ENCODE assay signal across 8 cellular contexts in the genomic region with DNA sequence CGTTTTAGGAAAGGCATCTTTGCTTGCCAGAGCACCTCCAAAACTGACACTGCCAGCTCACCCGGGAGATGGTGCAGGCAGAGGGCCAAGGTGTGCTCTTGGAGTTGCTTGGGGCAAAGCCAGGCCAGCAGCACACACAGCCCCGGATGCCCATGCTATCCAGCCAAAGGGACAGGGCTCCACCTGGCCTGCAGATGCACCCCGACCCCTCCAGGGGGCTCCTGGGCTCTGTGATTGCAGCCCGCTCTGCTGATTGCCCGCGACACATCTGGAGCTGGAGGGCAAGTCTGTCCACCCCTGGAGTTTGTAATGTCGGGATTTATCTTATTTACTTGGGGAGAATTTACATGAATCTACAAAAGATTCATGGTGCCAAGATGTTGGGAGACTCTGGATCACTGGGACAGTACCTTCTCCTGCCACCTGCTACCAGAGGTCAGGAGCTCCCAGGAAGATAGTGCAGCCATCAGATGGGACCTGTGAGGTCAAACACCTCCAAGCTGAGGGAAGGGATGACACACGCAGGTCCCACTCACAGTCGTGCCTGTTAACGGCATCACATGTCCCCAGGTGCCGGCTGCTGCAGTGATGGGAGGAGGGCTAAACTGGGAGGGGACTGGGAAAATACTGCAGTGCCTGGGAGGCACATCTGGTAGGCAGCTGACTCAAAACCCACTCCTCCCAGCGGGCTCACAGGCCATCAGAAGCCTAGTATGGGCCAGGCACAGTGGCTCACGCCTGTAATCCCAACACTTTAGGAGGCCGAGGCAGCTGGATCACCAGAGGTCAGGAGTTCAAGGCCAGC. TPM values are rescaled to one million over a fixed set of nuclear protein-coding genes. Genes with fewer than 3 reads are reported as not detected.
DNase-seq lines count a peak whose midpoint lies in the region; ATAC-seq, FAIRE-seq and TF ChIP-seq lines count a peak whose summit lies in the region.

No MANE protein-coding gene starts in this region.

- H3K36me3 ChIP-seq in CD8-positive, alpha-beta memory T cell (ENCODE audit: insufficient read depth, low read length), result no peaks in the 10 kb centered on the region
- H3K36me3 ChIP-seq in endothelial cell of umbilical vein (ENCODE audit: control insufficient read depth in 2 of 2, extremely low read depth in 1 of 2, insufficient read depth in 2 of 2, low read length in 2 of 2), result no peaks in the 10 kb centered on the region
- no peaks in the 10 kb centered on the region for H3K36me3 ChIP-seq in neural progenitor cell

- peaks cover 12% of the 10 kb centered on the region for H3F3A ChIP-seq in neural progenitor cell (ENCODE audit: low read depth)

- H3K4me2 ChIP-seq in endothelial cell of umbilical vein (ENCODE audit: insufficient read depth, low read length), result no peak overlapping the region
- no peak overlapping the region for H3K4me2 ChIP-seq in neural progenitor cell

- no peak overlapping the region for H3K27ac ChIP-seq in CD8-positive, alpha-beta memory T cell (ENCODE audit: low read depth, low read length)
- H3K27ac ChIP-seq in VCaP (peak overlapping the region; percentile 40), endothelial cell of umbilical vein (ENCODE audit: insufficient read depth, low read depth, low read length) (no peak overlapping the region), neural progenitor cell (no peak overlapping the region)

- H3K9me1 ChIP-seq in endothelial cell of umbilical vein (replicated peaks; ENCODE audit: control insufficient read depth, extremely low read depth, insufficient read depth, low read length), result no peaks in the 10 kb centered on the region

- no peak for TF ChIP-seq POLR2A in endothelial cell of umbilical vein (IDR thresholded peaks at IDR 0.05; ENCODE audit: low read depth, low read length)

- H4K20me1 ChIP-seq in endothelial cell of umbilical vein (replicated peaks; ENCODE audit: control insufficient read depth, extremely low read depth, insufficient read depth, low read length) (no peaks in the 10 kb centered on the region), neural progenitor cell (ENCODE audit: low read depth) (peaks cover 4% of the 10 kb centered on the region)

- ATAC-seq in GM19035 (IDR thresholded peaks at IDR 0.05; ENCODE audit: unreplicated experiment), result no peak

- peak; percentile 58 for FAIRE-seq in endothelial cell of umbilical vein (lab: Jason Lieb, UNC)

- H2AFZ ChIP-seq in endothelial cell of umbilical vein (ENCODE audit: low read depth, low read length) (no peak overlapping the region), neural progenitor cell (replicated peaks) (no peak overlapping the region)

- dilution Hi-C loops in endothelial cell of umbilical vein (cut with MboI; ENCODE audit: extremely low pct_ligation_motif_present, low sequenced_read_pairs), result no loop called here

- no peak overlapping the region for H3K9ac ChIP-seq in endothelial cell of umbilical vein (replicated peaks; ENCODE audit: extremely low read depth, insufficient read depth, low read length)
- H3K9ac ChIP-seq in neural progenitor cell, result no peak overlapping the region

- CTCF ChIA-PET in CD8-positive, alpha-beta memory T cell (lab: Charles Lee), result interaction anchor here (0.7 to 2.0 kb wide), 12 partner anchors 10 to 1325 kb away, joined by 3 to 7 read pairs (median 4); a partner anchor contains a TSS
- CTCF ChIA-PET in endothelial cell of umbilical vein (lab: Charles Lee), result interaction anchor here (0.6 to 3.9 kb wide), 22 partner anchors 9 to 394 kb away, joined by 3 to 46 read pairs (median 4); a partner anchor contains a TSS

- no peaks in the 10 kb centered on the region for H3K4me1 ChIP-seq in CD8-positive, alpha-beta memory T cell (ENCODE audit: insufficient read depth, low read length)
- H3K4me1 ChIP-seq in endothelial cell of umbilical vein (ENCODE audit: control insufficient read depth, extremely low read depth, insufficient read depth, low read length), result no peaks in the 10 kb centered on the region
- H3K4me1 ChIP-seq in neural progenitor cell, result peaks cover 20% of the 10 kb centered on the region

- no peak overlapping the region for H3K4me3 Mint-ChIP-seq in CD8-positive, alpha-beta memory T cell
- no peak overlapping the region for H3K4me3 Mint-ChIP-seq in neural progenitor cell

- H3K27ac Mint-ChIP-seq in CD8-positive, alpha-beta memory T cell, result peak overlapping the region in 1 of 8 donors; percentile 44
- no peak overlapping the region for H3K27ac Mint-ChIP-seq in neural progenitor cell

- no peaks in the 10 kb centered on the region for H3K27me3 Mint-ChIP-seq in CD8-positive, alpha-beta memory T cell
- H3K27me3 Mint-ChIP-seq in neural progenitor cell (ENCODE audit: insufficient read depth, low read depth), result peaks cover 5% of the 10 kb centered on the region

- H3K4me3 ChIP-seq in CD8-positive, alpha-beta memory T cell (ENCODE audit: low read length), result no peak overlapping the region
- no peak overlapping the region for H3K4me3 ChIP-seq in endothelial cell of umbilical vein (replicated peaks in 1 of 3; ENCODE audit: insufficient read depth in 1 of 3, low read depth in 1 of 3, low read length in 3 of 3)
- no peak overlapping the region for H3K4me3 ChIP-seq in neural progenitor cell

- no peaks in the 10 kb centered on the region for H3K9me3 ChIP-seq in CD8-positive, alpha-beta memory T cell (ENCODE audit: low read length)
- H3K9me3 ChIP-seq in endothelial cell of umbilical vein (replicated peaks; ENCODE audit: control insufficient read depth, insufficient read depth, low read length) (no peaks in the 10 kb centered on the region), neural progenitor cell (ENCODE audit: low read depth) (no peaks in the 10 kb centered on the region)

- no peaks in the 10 kb centered on the region for H3K9me3 Mint-ChIP-seq in CD8-positive, alpha-beta memory T cell
- no peaks in the 10 kb centered on the region for H3K9me3 Mint-ChIP-seq in neural progenitor cell

- H3K4me1 Mint-ChIP-seq in CD8-positive, alpha-beta memory T cell, result peaks cover 2 to 20% (median 5%) of the 10 kb centered on the region in 3 donors
- peaks cover 40% of the 10 kb centered on the region for H3K4me1 Mint-ChIP-seq in neural progenitor cell

- H3K36me3 Mint-ChIP-seq in CD8-positive, alpha-beta memory T cell, result peaks cover 0 to 58% (median 5%) of the 10 kb centered on the region in 3 donors
- H3K36me3 Mint-ChIP-seq in neural progenitor cell, result no peaks in the 10 kb centered on the region

- H3K79me2 ChIP-seq in endothelial cell of umbilical vein (ENCODE audit: control insufficient read depth, insufficient read depth, low read length) (no peaks in the 10 kb centered on the region), neural progenitor cell (ENCODE audit: low read depth) (no peaks in the 10 kb centered on the region)

- POLR2A ChIA-PET in CD8-positive, alpha-beta memory T cell (lab: Charles Lee), result interaction anchor here (0.6 kb wide), 1 partner anchor 180 kb away, joined by 3 read pairs; no protein-coding TSS in a partner anchor
- POLR2A ChIA-PET in endothelial cell of umbilical vein (lab: Charles Lee), result interaction anchor here (0.6 kb wide), 1 partner anchor 184 kb away, joined by 3 read pairs; a partner anchor contains a TSS

- TF ChIP-seq CTCF in VCaP (conservative IDR thresholded peaks at IDR 0.05) (peak; percentile 79), endothelial cell of umbilical vein (IDR thresholded peaks at IDR 0.05; ENCODE audit: extremely low read depth in 1 of 2, insufficient read depth in 1 of 2, low read depth in 1 of 2, low read length in 2 of 2) (peak; percentile 70 to 81), neural progenitor cell (IDR thresholded peaks at IDR 0.05) (peak; percentile 77)

- H3K27me3 ChIP-seq in CD8-positive, alpha-beta memory T cell (ENCODE audit: insufficient read depth, low read length, poor library complexity, severe bottlenecking), result no peaks in the 10 kb centered on the region
- no peaks in the 10 kb centered on the region for H3K27me3 ChIP-seq in endothelial cell of umbilical vein (ENCODE audit: control insufficient read depth in 2 of 2, insufficient read depth in 2 of 2, low read length in 2 of 2)
- no peaks in the 10 kb centered on the region for H3K27me3 ChIP-seq in neural progenitor cell

- DNase-seq in CD8-positive, alpha-beta memory T cell, result peak in 3 of 5 donors; percentile 34 to 67 (median 38)
- peak; percentile 41 for DNase-seq in HK-2 (ENCODE audit: unreplicated experiment)
- DNase-seq in endothelial cell of umbilical vein (ENCODE audit: low read depth, low spot score), result peak; percentile 39
- DNase-seq in neural progenitor cell (ENCODE audit: low spot score), result peak; percentile 87
- DNase-seq in amniotic stem cell (lab: John Stamatoyannopoulos, UW), result no peak
- no peak for DNase-seq in DMS114 treated with DMSO at 0.1 percent for 48 hours (lab: John Stamatoyannopoulos, UW; ENCODE audit: unreplicated experiment)

- BruUV-seq in endothelial cell of umbilical vein (replicated peaks; lab: Mats Ljungman, UMichigan), result no TSS peak

- intact Hi-C loops in endothelial cell of umbilical vein (cut with micrococcal nuclease), result loop anchor here (1.0 kb wide), 2 partner anchors 171 to 176 kb away; no protein-coding TSS in a partner anchor

RNA-seq across cellular contexts. Expression of a gene that starts 17.2 kb away (rescaled TPM):
- 10 to 100 TPM; 26.1 to 26.4 TPM for total RNA-seq in CD8-positive, alpha-beta memory T cell
- 29.7 TPM for polyA plus RNA-seq in CD8-positive, alpha-beta memory T cell
- total RNA-seq in endothelial cell of umbilical vein (5.1 and 7.1 TPM in 2 replicates), neural progenitor cell (ENCODE audit: low replicate concordance) (0.71 and 7.7 TPM in 2 replicates)
- polyA plus RNA-seq in endothelial cell of umbilical vein, result 3.4 and 4.0 TPM in 2 replicates
- polyA plus RNA-seq in endothelial cell of umbilical vein (2011; cell fraction: cytosol; rRNA removed), result 1.6 and 2.0 TPM in 2 replicates
- polyA plus RNA-seq in endothelial cell of umbilical vein (2011; cell fraction: nucleus; rRNA removed), result 12.0 and 13.9 TPM in 2 replicates
- polyA plus RNA-seq in endothelial cell of umbilical vein (2012), result 1.7 and 1.9 TPM in 2 replicates
- 3.9 and 6.0 TPM in 2 replicates for polyA minus RNA-seq in endothelial cell of umbilical vein
- polyA minus RNA-seq in endothelial cell of umbilical vein (2011; cell fraction: cytosol; rRNA and poly(A)+ RNA removed), result 2.7 TPM
- polyA minus RNA-seq in endothelial cell of umbilical vein (2011; cell fraction: nucleus; rRNA and poly(A)+ RNA removed), result 6.1 and 6.7 TPM in 2 replicates

RNA-seq across cellular contexts. Expression of a gene that starts 38.2 kb away (rescaled TPM):
- 10 to 100 TPM; 10.8 to 11.0 TPM for total RNA-seq in CD8-positive, alpha-beta memory T cell
- 11.7 TPM for polyA plus RNA-seq in CD8-positive, alpha-beta memory T cell
- total RNA-seq in endothelial cell of umbilical vein (not detected in 2 replicates), neural progenitor cell (ENCODE audit: low replicate concordance) (0.87 and 1.4 TPM in 2 replicates)
- not detected in 2 replicates for polyA plus RNA-seq in endothelial cell of umbilical vein
- polyA plus RNA-seq in endothelial cell of umbilical vein (2011; cell fraction: cytosol; rRNA removed), result 0.13 and 0.14 TPM in 2 replicates
- 0.36 TPM in 1 of 2 replicates, not detected in the other for polyA plus RNA-seq in endothelial cell of umbilical vein (2011; cell fraction: nucleus; rRNA removed)
- 0.22 and 0.24 TPM in 2 replicates for polyA plus RNA-seq in endothelial cell of umbilical vein (2012)
- polyA minus RNA-seq in endothelial cell of umbilical vein, result 0.39 TPM in 1 of 2 replicates, not detected in the other
- not detected for polyA minus RNA-seq in endothelial cell of umbilical vein (2011; cell fraction: cytosol; rRNA and poly(A)+ RNA removed)
- not detected in 2 replicates for polyA minus RNA-seq in endothelial cell of umbilical vein (2011; cell fraction: nucleus; rRNA and poly(A)+ RNA removed)

RNA-seq across cellular contexts. Expression of a gene that starts 58.2 kb away (rescaled TPM):
- 100 to 1,000 TPM; 158 to 165 TPM for total RNA-seq in CD8-positive, alpha-beta memory T cell
- 256 TPM for polyA plus RNA-seq in CD8-positive, alpha-beta memory T cell
- total RNA-seq in endothelial cell of umbilical vein, result 2.9 and 5.1 TPM in 2 replicates
- 3.4 and 3.6 TPM in 2 replicates for polyA plus RNA-seq in endothelial cell of umbilical vein
- 3.6 and 3.7 TPM in 2 replicates for polyA plus RNA-seq in endothelial cell of umbilical vein (2011; cell fraction: cytosol; rRNA removed)
- polyA plus RNA-seq in endothelial cell of umbilical vein (2011; cell fraction: nucleus; rRNA removed), result 4.3 and 5.2 TPM in 2 replicates
- polyA plus RNA-seq in endothelial cell of umbilical vein (2012), result 1.9 and 3.3 TPM in 2 replicates
- polyA minus RNA-seq in endothelial cell of umbilical vein, result 4.5 TPM in 2 replicates
- polyA minus RNA-seq in endothelial cell of umbilical vein (2011; cell fraction: cytosol; rRNA and poly(A)+ RNA removed), result not detected
- polyA minus RNA-seq in endothelial cell of umbilical vein (2011; cell fraction: nucleus; rRNA and poly(A)+ RNA removed), result 2.2 TPM in 2 replicates
- total RNA-seq in neural progenitor cell (ENCODE audit: low replicate concordance), result 0.30 and 0.90 TPM in 2 replicates

Comparison
In these comparisons a context has a peak if more than half of its experiments do, and no peak if none do; other contexts are left out.
1. DNase-seq: peak in CD8-positive, alpha-beta memory T cell (3 of 5), HK-2 (single experiment), endothelial cell of umbilical vein (single experiment) and neural progenitor cell (single experiment); none in amniotic stem cell (single experiment) and DMS114 treated with DMSO at 0.1 percent for 48 hours (single experiment).
2. RNA of a gene that starts 58.2 kb away (total RNA-seq): 158 to 165 TPM in CD8-positive, alpha-beta memory T cell; 2.9 to 5.1 TPM in endothelial cell of umbilical vein and 0.30 to 0.90 TPM in neural progenitor cell; every median in the first group is over 10 times any median in the second.
3. Peak in every context shown above with its lines, with median percentiles within 50 percentile points of each other: CTCF ChIP-seq.